ENCODE assay signal across 8 cellular contexts in the genomic region with DNA sequence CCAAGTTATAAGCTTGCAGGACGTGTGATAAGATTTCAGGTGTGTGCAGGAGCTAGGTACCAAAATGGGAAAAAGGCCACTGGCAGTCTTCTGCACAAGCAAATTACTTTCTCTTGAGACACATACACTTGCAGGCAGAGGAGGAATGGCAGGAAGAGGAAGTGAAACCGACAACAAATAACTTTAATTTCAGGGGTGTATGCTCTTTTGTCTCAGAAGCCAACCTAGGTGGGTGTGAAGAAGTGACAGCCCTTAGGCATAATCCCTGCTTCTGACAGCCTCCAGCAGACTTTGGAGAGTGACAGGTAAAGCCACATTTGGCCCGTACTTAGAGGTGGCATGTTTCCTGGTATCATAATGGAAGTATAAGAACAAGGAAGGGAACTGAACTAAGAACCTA.
A peak's percentile ranks its signal among the peaks of the same experiment; 100 is the strongest.
DNase-seq lines count a peak whose midpoint lies in the region; ATAC-seq and TF ChIP-seq lines count a peak whose summit lies in the region.

No MANE protein-coding gene starts in this region.

- POLR2A ChIA-PET in activated CD4-positive, alpha-beta T cell treated with anti-CD3 and anti-CD28 coated beads, Interleukin-2, amount 10 ng/mL, durations not matched to agents 7 days and 5 days (lab: Charles Lee): no interaction called here
- POLR2A ChIA-PET in A673 (lab: Charles Lee; ENCODE audit: low non-redundant PET): no interaction called here
- POLR2A ChIA-PET in PC-9 (lab: Charles Lee; ENCODE audit: unreplicated experiment): no interaction called here

- intact Hi-C loops in A673 (cut with micrococcal nuclease; ENCODE audit: unreplicated experiment): loop anchor here (10.0 kb wide), 1 partner anchor 160 kb away; no protein-coding TSS in a partner anchor
- intact Hi-C loops in PC-9 (cut with micrococcal nuclease; ENCODE audit: unreplicated experiment): no loop called here

- CTCF ChIA-PET in activated CD4-positive, alpha-beta T cell treated with anti-CD3 and anti-CD28 coated beads, Interleukin-2, amount 10 ng/mL, durations not matched to agents 7 days and 5 days (lab: Charles Lee): interaction anchor here (1.1 to 1.3 kb wide), 3 partner anchors 10 to 52 kb away, joined by 3 to 4 read pairs (median 3); no protein-coding TSS in a partner anchor
- CTCF ChIA-PET in A673 (lab: Charles Lee) (no interaction called here), PC-9 (lab: Charles Lee) (no interaction called here)

- no peaks in the 10 kb centered on the region for H3K9me2 ChIP-seq in PC-9 (ENCODE audit: insufficient read depth)

- peaks cover 63% of the 10 kb centered on the region for H3K36me3 Mint-ChIP-seq in activated CD4-positive, alpha-beta T cell treated with anti-CD3 and anti-CD28 coated beads, Interleukin-2, amount 10 ng/mL, durations not matched to agents 7 days and 5 days (ENCODE audit: low read depth)
- peaks cover 30% of the 10 kb centered on the region for H3K36me3 Mint-ChIP-seq in T-helper 1 cell treated with Interleukin-12 subunit alpha and Interleukin-12 subunit beta and Interleukin-4 antibody, amounts not matched to agents 30 μg/mL and 1 μg/mL, for 36 hours (ENCODE audit: low read depth)
- peaks cover 80% of the 10 kb centered on the region for H3K36me3 Mint-ChIP-seq in stimulated activated naive CD8-positive, alpha-beta T cell treated with anti-CD3 and anti-CD28 coated beads, Interleukin-15, Interleukin-2, amounts not matched to agents 100 ng/mL and 50 ng/mL, for 24 hours (ENCODE audit: low read depth)

- ATAC-seq in HG03039 (IDR thresholded peaks at IDR 0.05; ENCODE audit: unreplicated experiment): peak; percentile 84

- H3K27me3 ChIP-seq in A673 (replicated peaks; ENCODE audit: insufficient read depth, low read depth, low read length, poor library complexity): no peaks in the 10 kb centered on the region
- H3K27me3 ChIP-seq in PC-9 (ENCODE audit: insufficient read depth, low read depth): no peaks in the 10 kb centered on the region

- no peaks in the 10 kb centered on the region for H3K79me2 ChIP-seq in PC-9 (ENCODE audit: low read depth)

- no TSS peak for BruUV-seq in A673 (replicated peaks; lab: Mats Ljungman, UMichigan)
- BruUV-seq in PC-9 (replicated peaks; lab: Mats Ljungman, UMichigan): no TSS peak

- H3K4me1 Mint-ChIP-seq in activated CD4-positive, alpha-beta T cell treated with anti-CD3 and anti-CD28 coated beads, Interleukin-2, amount 10 ng/mL, durations not matched to agents 7 days and 5 days: peaks cover 73% of the 10 kb centered on the region
- H3K4me1 Mint-ChIP-seq in T-helper 1 cell treated with Interleukin-12 subunit alpha and Interleukin-12 subunit beta and Interleukin-4 antibody, amounts not matched to agents 30 μg/mL and 1 μg/mL, for 36 hours (ENCODE audit: low read depth): peaks cover 52% of the 10 kb centered on the region
- peaks cover 94% of the 10 kb centered on the region for H3K4me1 Mint-ChIP-seq in stimulated activated naive CD8-positive, alpha-beta T cell treated with anti-CD3 and anti-CD28 coated beads, Interleukin-15, Interleukin-2, amounts not matched to agents 100 ng/mL and 50 ng/mL, for 24 hours (ENCODE audit: low read depth)

- H3K9me3 ChIP-seq in A673 (ENCODE audit: low read depth, low read length, poor library complexity, severe bottlenecking) (no peaks in the 10 kb centered on the region), PC-9 (ENCODE audit: insufficient read depth, low read depth) (no peaks in the 10 kb centered on the region)

- peaks cover 4% of the 10 kb centered on the region for H3K9me3 Mint-ChIP-seq in activated CD4-positive, alpha-beta T cell treated with anti-CD3 and anti-CD28 coated beads, Interleukin-2, amount 10 ng/mL, durations not matched to agents 7 days and 5 days
- H3K9me3 Mint-ChIP-seq in T-helper 1 cell treated with Interleukin-12 subunit alpha and Interleukin-12 subunit beta and Interleukin-4 antibody, amounts not matched to agents 30 μg/mL and 1 μg/mL, for 36 hours: no peaks in the 10 kb centered on the region
- no peaks in the 10 kb centered on the region for H3K9me3 Mint-ChIP-seq in stimulated activated naive CD8-positive, alpha-beta T cell treated with anti-CD3 and anti-CD28 coated beads, Interleukin-15, Interleukin-2, amounts not matched to agents 100 ng/mL and 50 ng/mL, for 24 hours

- 0 out of 2 replicates have a peak, but pooled peaks cover 5% of the 10 kb centered on the region for H3F3A ChIP-seq in PC-9 (ENCODE audit: insufficient read depth, low read depth)

- H3K4me3 Mint-ChIP-seq in activated CD4-positive, alpha-beta T cell treated with anti-CD3 and anti-CD28 coated beads, Interleukin-2, amount 10 ng/mL, durations not matched to agents 7 days and 5 days: peak overlapping the region; percentile 52
- peak overlapping the region; percentile 73 for H3K4me3 Mint-ChIP-seq in T-helper 1 cell treated with Interleukin-12 subunit alpha and Interleukin-12 subunit beta and Interleukin-4 antibody, amounts not matched to agents 30 μg/mL and 1 μg/mL, for 36 hours
- H3K4me3 Mint-ChIP-seq in stimulated activated naive CD8-positive, alpha-beta T cell treated with anti-CD3 and anti-CD28 coated beads, Interleukin-15, Interleukin-2, amounts not matched to agents 100 ng/mL and 50 ng/mL, for 24 hours: peak overlapping the region; percentile 55

- H3K27me3 Mint-ChIP-seq in activated CD4-positive, alpha-beta T cell treated with anti-CD3 and anti-CD28 coated beads, Interleukin-2, amount 10 ng/mL, durations not matched to agents 7 days and 5 days: no peaks in the 10 kb centered on the region
- no peaks in the 10 kb centered on the region for H3K27me3 Mint-ChIP-seq in T-helper 1 cell treated with Interleukin-12 subunit alpha and Interleukin-12 subunit beta and Interleukin-4 antibody, amounts not matched to agents 30 μg/mL and 1 μg/mL, for 36 hours (ENCODE audit: low read depth)
- no peaks in the 10 kb centered on the region for H3K27me3 Mint-ChIP-seq in stimulated activated naive CD8-positive, alpha-beta T cell treated with anti-CD3 and anti-CD28 coated beads, Interleukin-15, Interleukin-2, amounts not matched to agents 100 ng/mL and 50 ng/mL, for 24 hours

- no peak overlapping the region for H3K4me2 ChIP-seq in PC-9

- no peak overlapping the region for H2AFZ ChIP-seq in PC-9

- H3K27ac ChIP-seq in A673 (ENCODE audit: low read depth, low read length, poor library complexity, severe bottlenecking): no peak overlapping the region
- H3K27ac ChIP-seq in PC-9: no peak overlapping the region

- H4K20me1 ChIP-seq in PC-9 (ENCODE audit: insufficient read depth): no peaks in the 10 kb centered on the region

- H3K36me3 ChIP-seq in A673 (ENCODE audit: insufficient read depth, low read length, poor library complexity, severe bottlenecking) (no peaks in the 10 kb centered on the region), PC-9 (ENCODE audit: low read depth) (no peaks in the 10 kb centered on the region)

- TF ChIP-seq CTCF in A673 (conservative IDR thresholded peaks at IDR 0.05; ENCODE audit: low read depth, low read length): no peak
- TF ChIP-seq CTCF in PC-9 (conservative IDR thresholded peaks at IDR 0.05): no peak

- no peak overlapping the region for H3K4me3 ChIP-seq in A673 (ENCODE audit: low read depth, low read length, poor library complexity, severe bottlenecking)
- H3K4me3 ChIP-seq in PC-9: no peak overlapping the region

- H3K27ac Mint-ChIP-seq in activated CD4-positive, alpha-beta T cell treated with anti-CD3 and anti-CD28 coated beads, Interleukin-2, amount 10 ng/mL, durations not matched to agents 7 days and 5 days: peak overlapping the region; percentile 91
- peak overlapping the region; percentile 88 for H3K27ac Mint-ChIP-seq in T-helper 1 cell treated with Interleukin-12 subunit alpha and Interleukin-12 subunit beta and Interleukin-4 antibody, amounts not matched to agents 30 μg/mL and 1 μg/mL, for 36 hours
- H3K27ac Mint-ChIP-seq in stimulated activated naive CD8-positive, alpha-beta T cell treated with anti-CD3 and anti-CD28 coated beads, Interleukin-15, Interleukin-2, amounts not matched to agents 100 ng/mL and 50 ng/mL, for 24 hours: peak overlapping the region; percentile 93

- peaks cover 12% of the 10 kb centered on the region for H3K4me1 ChIP-seq in A673 (ENCODE audit: insufficient read depth, low read length, poor library complexity, severe bottlenecking)
- peaks cover 12% of the 10 kb centered on the region for H3K4me1 ChIP-seq in PC-9 (replicated peaks; ENCODE audit: insufficient read depth)

- peak; percentile 36 for DNase-seq in activated CD4-positive, alpha-beta T cell treated with anti-CD3 and anti-CD28 coated beads, Interleukin-2, amount 10 ng/mL, durations not matched to agents 7 days and 5 days
- no peak for DNase-seq in activated CD4-positive, alpha-beta T cell treated with anti-CD3 and anti-CD28 coated beads for 48 hours
- DNase-seq in activated effector memory CD4-positive, alpha-beta T cell treated with Interleukin-2 at 50 U/mL for 16 hours: no peak
- DNase-seq in A673 (ENCODE audit: low spot score) (no peak), PC-9 (no peak)
